In the genomic region with DNA sequence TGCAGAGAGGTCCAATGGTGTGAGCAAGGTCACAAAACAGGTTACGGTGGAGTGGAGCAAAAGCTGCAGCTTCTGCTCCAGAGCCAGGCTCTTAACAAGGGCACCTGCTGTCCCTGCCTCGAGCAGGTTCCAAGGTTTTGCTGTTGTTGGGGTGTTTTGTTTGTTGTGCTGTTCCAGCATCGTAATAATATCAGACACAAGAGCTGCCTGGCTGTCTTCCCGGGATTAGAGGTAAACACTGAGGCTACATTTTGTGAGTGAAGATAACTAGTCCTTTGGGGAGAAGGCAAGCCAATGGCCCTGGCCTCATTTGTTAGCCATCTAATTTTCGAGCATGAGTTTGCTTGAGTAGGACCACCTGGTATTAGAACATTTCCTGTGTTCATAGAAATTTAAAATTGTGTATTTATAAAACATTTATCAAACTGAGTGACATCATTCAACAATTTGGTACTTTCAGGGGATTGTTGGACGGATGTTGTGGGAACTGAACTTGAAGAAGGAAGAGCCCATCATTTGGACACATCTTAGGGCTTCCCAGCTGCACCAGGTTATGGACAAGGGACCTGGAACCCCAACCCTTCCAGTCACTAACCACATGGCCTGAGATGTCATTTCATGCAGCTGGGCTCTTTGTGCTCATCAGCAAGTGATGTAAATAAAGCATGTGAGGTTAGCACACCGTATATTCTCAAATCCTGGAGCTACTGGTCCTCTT, we compare ENCODE assay signal across 15 cellular contexts.
"Had no signal": no experiment of that assay in that cellular context is flagged by ENCODE, and none has a peak within 500 bp of the region (broad histone marks: within the 10 kb centered on the region; RNA-seq: fewer than 3 reads in every experiment).

No MANE protein-coding gene starts in this region.

- H3K36me3 ChIP-seq: left lung, thyroid gland had no signal

- H3K4me1 Mint-ChIP-seq: activated CD4-positive, alpha-beta memory T cell treated with anti-CD3 and anti-CD28 coated beads, Interleukin-2, amount 10 ng/mL, durations not matched to agents 7 days and 5 days; activated CD4-positive, alpha-beta T cell treated with anti-CD3 and anti-CD28 coated beads for 36 hours; activated naive CD8-positive, alpha-beta T cell treated with anti-CD3 and anti-CD28 coated beads for 36 hours; activated T-helper 17 cell treated with anti-CD3 and anti-CD28 coated beads, Interleukin-2, amount 50 U/mL, for 72 hours; WTC11 had no signal

- H3K9me3 ChIP-seq: left lung, thyroid gland had no signal

- H3K27ac ChIP-seq: left lung, thyroid gland had no signal

- ATAC-seq: activated CD4-positive, alpha-beta T cell treated with anti-CD3 and anti-CD28 coated beads for 36 hours; activated T-helper 17 cell treated with anti-CD3 and anti-CD28 coated beads, Interleukin-2, amount 50 U/mL, for 72 hours; left lung; WTC11 had no signal

- DNase-seq: activated CD4-positive, alpha-beta memory T cell treated with anti-CD3 and anti-CD28 coated beads, Interleukin-2, amount 10 ng/mL, durations not matched to agents 7 days and 5 days; activated CD4-positive, alpha-beta T cell treated with anti-CD3 and anti-CD28 coated beads for 36 hours; activated naive CD4-positive, alpha-beta T cell; activated naive CD8-positive, alpha-beta T cell treated with anti-CD3 and anti-CD28 coated beads for 36 hours; activated T-cell treated with anti-CD3 and anti-CD28 coated beads, Interleukin-2, amount 50 U/mL, for 1 hour; amniotic stem cell; caudate nucleus; left lung; retina; stimulated activated CD8-positive, alpha-beta memory T cell treated with anti-CD3 and anti-CD28 coated beads, Interleukin-4, amount 100 ng/mL, for 48 hours; stimulated activated naive CD4-positive, alpha-beta T cell; thyroid gland had no signal

- H3K4me3 ChIP-seq: left lung, thyroid gland had no signal

- H3K27me3 ChIP-seq: left lung, thyroid gland had no signal

- H3K36me3 Mint-ChIP-seq: activated naive CD8-positive, alpha-beta T cell treated with anti-CD3 and anti-CD28 coated beads for 36 hours; WTC11 had no signal

- H3K27ac Mint-ChIP-seq: activated CD4-positive, alpha-beta memory T cell treated with anti-CD3 and anti-CD28 coated beads, Interleukin-2, amount 10 ng/mL, durations not matched to agents 7 days and 5 days; activated CD4-positive, alpha-beta T cell treated with anti-CD3 and anti-CD28 coated beads for 36 hours; activated naive CD8-positive, alpha-beta T cell treated with anti-CD3 and anti-CD28 coated beads for 36 hours; activated T-helper 17 cell treated with anti-CD3 and anti-CD28 coated beads, Interleukin-2, amount 50 U/mL, for 72 hours; T-helper 2 cell treated with Interferon-gamma antibody and Interleukin-4, amounts not matched to agents 5 μg/mL and 100 μg/mL, for 36 hours; WTC11 had no signal

- H3K9me3 Mint-ChIP-seq: activated CD4-positive, alpha-beta memory T cell treated with anti-CD3 and anti-CD28 coated beads, Interleukin-2, amount 10 ng/mL, durations not matched to agents 7 days and 5 days; activated naive CD8-positive, alpha-beta T cell treated with anti-CD3 and anti-CD28 coated beads for 36 hours; T-helper 2 cell treated with Interferon-gamma antibody and Interleukin-4, amounts not matched to agents 5 μg/mL and 100 μg/mL, for 36 hours; WTC11 had no signal

- H3K27me3 Mint-ChIP-seq: activated CD4-positive, alpha-beta memory T cell treated with anti-CD3 and anti-CD28 coated beads, Interleukin-2, amount 10 ng/mL, durations not matched to agents 7 days and 5 days had no signal

- H3K4me3 Mint-ChIP-seq: activated CD4-positive, alpha-beta memory T cell treated with anti-CD3 and anti-CD28 coated beads, Interleukin-2, amount 10 ng/mL, durations not matched to agents 7 days and 5 days; activated CD4-positive, alpha-beta T cell treated with anti-CD3 and anti-CD28 coated beads for 36 hours; activated naive CD8-positive, alpha-beta T cell treated with anti-CD3 and anti-CD28 coated beads for 36 hours; activated T-helper 17 cell treated with anti-CD3 and anti-CD28 coated beads, Interleukin-2, amount 50 U/mL, for 72 hours; T-helper 2 cell treated with Interferon-gamma antibody and Interleukin-4, amounts not matched to agents 5 μg/mL and 100 μg/mL, for 36 hours; WTC11 had no signal

- H3K4me1 ChIP-seq: left lung, thyroid gland had no signal
